Comparison of ENCODE assay signal across 10 cellular contexts in the genomic region with DNA sequence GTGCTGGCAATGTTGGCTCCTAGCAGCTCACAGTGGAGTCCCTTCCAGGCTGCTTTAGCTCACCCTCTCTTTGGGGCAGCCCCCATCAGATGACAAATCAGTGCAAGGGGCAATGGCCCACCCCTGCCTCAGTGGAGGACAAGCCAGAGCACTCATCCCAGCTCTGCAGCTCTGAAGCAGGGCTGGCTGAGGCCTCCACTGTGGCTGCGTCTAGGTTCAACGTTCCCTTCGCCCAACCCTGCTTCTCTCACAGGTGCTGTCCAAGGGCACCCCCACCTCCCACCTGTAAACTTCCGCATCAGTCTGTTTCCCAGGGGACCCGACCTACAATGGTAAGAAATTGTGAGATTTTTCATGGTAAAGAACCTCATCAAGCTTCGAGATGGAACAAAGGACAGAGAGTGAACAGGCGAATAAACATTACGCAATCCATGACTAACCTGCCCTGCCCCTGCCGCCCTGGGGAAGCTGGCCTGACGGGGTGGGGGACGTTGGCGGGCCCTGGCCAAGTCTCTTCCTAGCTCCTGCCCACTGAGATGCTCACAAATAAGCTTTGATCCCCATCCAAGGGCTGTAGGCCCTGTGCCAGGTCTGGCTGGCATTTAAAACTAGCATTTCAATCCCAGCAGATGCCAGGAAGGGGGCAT. TPM values are rescaled to one million over a fixed set of nuclear protein-coding genes. Genes with fewer than 3 reads are reported as not detected.
DNase-seq lines count a peak whose midpoint lies in the region; ATAC-seq, FAIRE-seq and TF ChIP-seq lines count a peak whose summit lies in the region.
"Had no signal": no experiment of that assay in that cellular context is flagged by ENCODE, and none has a peak within 500 bp of the region (broad histone marks: within the 10 kb centered on the region; RNA-seq: fewer than 3 reads in every experiment).

No MANE protein-coding gene starts in this region.

- intact Hi-C loops in vagina (cut with DNase I) = no loop called here

- H3K36me3 ChIP-seq in astrocyte (ENCODE audit: insufficient read depth, low read length) (peaks cover 32% of the 10 kb centered on the region), vagina (no peaks in the 10 kb centered on the region)

- H3K9me3 ChIP-seq in astrocyte (ENCODE audit: insufficient read depth, low read depth, low read length) = no peaks in the 10 kb centered on the region
- no peaks in the 10 kb centered on the region for H3K9me3 ChIP-seq in vagina

- H3K79me2 ChIP-seq in astrocyte (ENCODE audit: insufficient read depth, low read length) = no peaks in the 10 kb centered on the region

- peak; percentile 15 for DNase-seq in SIG-M5 treated with dmso at 0.1 percent for 504 hours (lab: John Stamatoyannopoulos, UW; ENCODE audit: unreplicated experiment)
- DNase-seq in SIG-M5 (lab: John Stamatoyannopoulos, UW) = no peak
- peak; percentile 70 for DNase-seq in astrocyte (ENCODE audit: low read depth)
- DNase-seq in iris pigment epithelial cell (ENCODE audit: low read depth) = peak; percentile 82
- DNase-seq in urothelium cell line (ENCODE audit: low spot score) = peak; percentile 67
- no peak for DNase-seq in vagina (ENCODE audit: extremely low spot score in 2 of 2)
- DNase-seq in activated CD8-positive, alpha-beta memory T cell treated with anti-CD3 and anti-CD28 coated beads for 24 hours = no peak

- H4K20me1 ChIP-seq in astrocyte (ENCODE audit: insufficient read depth, low read length) = no peaks in the 10 kb centered on the region

- no peak overlapping the region for H3K4me3 Mint-ChIP-seq in astrocyte (ENCODE audit: unreplicated experiment)

- no peak for TF ChIP-seq CTCF in astrocyte (IDR thresholded peaks at IDR 0.05; ENCODE audit: insufficient read depth, low read depth, low read length)
- no peak for TF ChIP-seq CTCF in vagina (IDR thresholded peaks at IDR 0.05)

- peak overlapping the region; percentile 69 for H3K9ac ChIP-seq in astrocyte (ENCODE audit: low read length)
- H3K9ac ChIP-seq: KMS-11 had no signal

- H3K4me1 Mint-ChIP-seq in astrocyte (ENCODE audit: low read depth, unreplicated experiment) = peaks cover 2% of the 10 kb centered on the region

- TF ChIP-seq POLR2A in vagina (IDR thresholded peaks at IDR 0.05) = no peak

- FAIRE-seq in astrocyte (lab: Jason Lieb, UNC) (no peak), urothelium cell line (lab: Jason Lieb, UNC) (no peak)

- no peaks in the 10 kb centered on the region for H3K27me3 ChIP-seq in astrocyte (ENCODE audit: insufficient read depth, low read length)
- no peaks in the 10 kb centered on the region for H3K27me3 ChIP-seq in vagina

- H3K27ac ChIP-seq in astrocyte (ENCODE audit: low read depth, low read length) (peak overlapping the region; percentile 90), vagina (no peak overlapping the region)
- H3K27ac ChIP-seq: KMS-11 had no signal

- H3K4me2 ChIP-seq in astrocyte (ENCODE audit: low read length) = peak overlapping the region; percentile 77
- H3K4me2 ChIP-seq: KMS-11 had no signal

- no peaks in the 10 kb centered on the region for H3K9me3 Mint-ChIP-seq in astrocyte (ENCODE audit: unreplicated experiment)

- H3K4me1 ChIP-seq in astrocyte (ENCODE audit: insufficient read depth, low read length) = peaks cover 21% of the 10 kb centered on the region
- H3K4me1 ChIP-seq in vagina = no peaks in the 10 kb centered on the region

- H3K4me3 ChIP-seq in astrocyte (ENCODE audit: insufficient read depth, low read depth, low read length) (no peak overlapping the region), vagina (no peak overlapping the region)

- no peaks in the 10 kb centered on the region for H3K27me3 Mint-ChIP-seq in astrocyte (ENCODE audit: low read depth, unreplicated experiment)

- no peak overlapping the region for H3K27ac Mint-ChIP-seq in astrocyte (ENCODE audit: unreplicated experiment)

- H2AFZ ChIP-seq in astrocyte (ENCODE audit: low read depth, low read length) = peak overlapping the region; percentile 57

- H3K36me3 Mint-ChIP-seq in astrocyte (ENCODE audit: low read depth, unreplicated experiment) = peaks cover 23% of the 10 kb centered on the region

- ATAC-seq in GM19035 (IDR thresholded peaks at IDR 0.05; ENCODE audit: unreplicated experiment) = no peak

RNA-seq across cellular contexts. Expression of gene DZIP1, which starts 40.5 kb away (rescaled TPM):
- 49.2 and 52.4 TPM in 2 replicates for total RNA-seq in astrocyte
- 30.0 TPM for total RNA-seq in vagina

RNA-seq across cellular contexts. Expression of gene CLDN10, which starts 51.5 kb away (rescaled TPM):
- total RNA-seq in astrocyte = 0.32 and 0.41 TPM in 2 replicates
- total RNA-seq in vagina = not detected
- total RNA-seq: T-helper 2 cell treated with Interferon-gamma antibody and Interleukin-4, amounts not matched to agents 100 ng/mL and 5 ng/mL, for 36 hours had no signal

Comparison
In these comparisons a context has a peak if more than half of its experiments do, and no peak if none do; other contexts are left out.
1. DNase-seq: peak in SIG-M5 treated with dmso at 0.1 percent for 504 hours (single experiment), astrocyte (single experiment), iris pigment epithelial cell (single experiment) and urothelium cell line (single experiment); none in SIG-M5 (single experiment), vagina (0 of 2) and activated CD8-positive, alpha-beta memory T cell treated with anti-CD3 and anti-CD28 coated beads for 24 hours (single experiment).